ENCODE assay signal across 14 cellular contexts in genomic region chr11:12818333-12819015, GRCh38.
A peak's percentile ranks its signal among the peaks of the same experiment; 100 is the strongest.
DNase-seq lines count a peak whose midpoint lies in the region; ATAC-seq and TF ChIP-seq lines count a peak whose summit lies in the region.
"Had no signal": no experiment of that assay in that cellular context is flagged by ENCODE, and none has a peak within 500 bp of the region (broad histone marks: within the 10 kb centered on the region; RNA-seq: fewer than 3 reads in every experiment).

No MANE protein-coding gene starts in this region.

- no peak overlapping the region for H3K4me3 ChIP-seq in retinal pigment epithelial cell (ENCODE audit: low read length)
- H3K4me3 ChIP-seq: spleen had no signal

- no peaks in the 10 kb centered on the region for H3K36me3 Mint-ChIP-seq in activated CD8-positive, alpha-beta memory T cell treated with anti-CD3 and anti-CD28 coated beads, Interleukin-2, amount 10 ng/mL, durations not matched to agents 7 days and 5 days
- H3K36me3 Mint-ChIP-seq: immature natural killer cell had no signal

- peaks cover 16% of the 10 kb centered on the region for H3K4me1 Mint-ChIP-seq in activated CD8-positive, alpha-beta memory T cell treated with anti-CD3 and anti-CD28 coated beads, Interleukin-2, amount 10 ng/mL, durations not matched to agents 7 days and 5 days
- H3K4me1 Mint-ChIP-seq: immature natural killer cell had no signal

- no peak for ATAC-seq in activated CD8-positive, alpha-beta memory T cell treated with anti-CD3 and anti-CD28 coated beads, Interleukin-2, amount 10 ng/mL, durations not matched to agents 7 days and 5 days
- ATAC-seq: naive thymus-derived CD4-positive, alpha-beta T cell had no signal

- CTCF ChIA-PET in activated CD8-positive, alpha-beta memory T cell treated with anti-CD3 and anti-CD28 coated beads, Interleukin-2, amount 10 ng/mL, durations not matched to agents 7 days and 5 days (lab: Charles Lee), result no interaction called here

- H3K27me3 Mint-ChIP-seq in activated CD8-positive, alpha-beta memory T cell treated with anti-CD3 and anti-CD28 coated beads, Interleukin-2, amount 10 ng/mL, durations not matched to agents 7 days and 5 days, result peaks cover 54% of the 10 kb centered on the region

- H3K9me3 Mint-ChIP-seq in activated CD8-positive, alpha-beta memory T cell treated with anti-CD3 and anti-CD28 coated beads, Interleukin-2, amount 10 ng/mL, durations not matched to agents 7 days and 5 days (ENCODE audit: low read depth), result no peaks in the 10 kb centered on the region
- H3K9me3 Mint-ChIP-seq: immature natural killer cell; naive thymus-derived CD4-positive, alpha-beta T cell had no signal

- no peak overlapping the region for H3K4me3 Mint-ChIP-seq in activated CD8-positive, alpha-beta memory T cell treated with anti-CD3 and anti-CD28 coated beads, Interleukin-2, amount 10 ng/mL, durations not matched to agents 7 days and 5 days
- H3K4me3 Mint-ChIP-seq: immature natural killer cell; naive thymus-derived CD4-positive, alpha-beta T cell had no signal

- TF ChIP-seq CTCF in retinal pigment epithelial cell (conservative IDR thresholded peaks at IDR 0.05; ENCODE audit: low read depth, low read length), result no peak

- H3K27ac Mint-ChIP-seq in activated CD8-positive, alpha-beta memory T cell treated with anti-CD3 and anti-CD28 coated beads, Interleukin-2, amount 10 ng/mL, durations not matched to agents 7 days and 5 days, result no peak overlapping the region
- H3K27ac Mint-ChIP-seq: immature natural killer cell; naive thymus-derived CD4-positive, alpha-beta T cell had no signal

- DNase-seq in EL (peak; percentile 83), NOMO-1 (lab: John Stamatoyannopoulos, UW; ENCODE audit: unreplicated experiment in 2 of 2) (peak; percentile 79 to 98), dedifferentiated amniotic fluid mesenchymal stem cell (ENCODE audit: extremely low spot score) (peak; percentile 40), retinal pigment epithelial cell (ENCODE audit: low read depth) (peak; percentile 73), HuH-7.5 (ENCODE audit: low spot score) (no peak), KG1 (lab: John Stamatoyannopoulos, UW) (no peak), NCI-H1930 (lab: John Stamatoyannopoulos, UW) (no peak)
- DNase-seq in activated CD8-positive, alpha-beta memory T cell treated with anti-CD3 and anti-CD28 coated beads, Interleukin-2, amount 10 ng/mL, durations not matched to agents 7 days and 5 days, result no peak
- DNase-seq: activated CD8-positive, alpha-beta memory T cell treated with anti-CD3 and anti-CD28 coated beads, Interleukin-2, amount 50 U/mL, for 4 hours; DMS 273 treated with DMSO at 0.1 percent for 48 hours; immature natural killer cell; naive thymus-derived CD4-positive, alpha-beta T cell; NCI-H1436 treated with DMSO at 0.1 percent for 48 hours; spleen had no signal

Comparison
In these comparisons a context has a peak if more than half of its experiments do, and no peak if none do; other contexts are left out.
1. DNase-seq: peak in EL (single experiment), NOMO-1 (2 of 2), dedifferentiated amniotic fluid mesenchymal stem cell (single experiment) and retinal pigment epithelial cell (single experiment); none in HuH-7.5 (single experiment), KG1 (single experiment), activated CD8-positive, alpha-beta memory T cell treated with anti-CD3 and anti-CD28 coated beads, Interleukin-2, amount 10 ng/mL, durations not matched to agents 7 days and 5 days (single experiment) and NCI-H1930 (0 of 2).